Comparison of ENCODE assay signal across 9 cellular contexts in genomic region chr4:1309261-1310010, GRCh38. TPM values are rescaled to one million over a fixed set of nuclear protein-coding genes. Genes with fewer than 3 reads are reported as not detected.
DNase-seq lines count a peak whose midpoint lies in the region; ATAC-seq and TF ChIP-seq lines count a peak whose summit lies in the region.
"Had no signal": no experiment of that assay in that cellular context is flagged by ENCODE, and none has a peak within 500 bp of the region (broad histone marks: within the 10 kb centered on the region; RNA-seq: fewer than 3 reads in every experiment).

No MANE protein-coding gene starts in this region.

- H3K27me3 ChIP-seq in SJSA1 (replicated peaks) (no peaks in the 10 kb centered on the region), adipocyte (replicated peaks; ENCODE audit: control insufficient read depth, insufficient read depth, low read length) (no peaks in the 10 kb centered on the region), neutrophil (no peaks in the 10 kb centered on the region)

- intact Hi-C loops in Right ventricle myocardium inferior (cut with DNase I), result no loop called here

- TF ChIP-seq CTCF in neutrophil (IDR thresholded peaks at IDR 0.05), result peak; percentile 22

- H3K4me1 ChIP-seq in SJSA1 (replicated peaks) (peaks cover 21% of the 10 kb centered on the region), adipocyte (ENCODE audit: control insufficient read depth, insufficient read depth, low read length) (peaks cover 32% of the 10 kb centered on the region), neutrophil (ENCODE audit: control insufficient read depth in 1 of 2, insufficient read depth in 1 of 2, low read depth in 1 of 2, low read length in 1 of 2) (peaks cover 56 to 60% of the 10 kb centered on the region in 2 experiments)

- DNase-seq in ACHN (peak; percentile 88), SJSA1 (ENCODE audit: low read depth in 1 of 2, low spot score in 2 of 2) (peak; percentile 85 to 89), adipocyte (ENCODE audit: low read depth) (peak; percentile 95), Right ventricle myocardium inferior (ENCODE audit: missing footprints) (peak; percentile 91), superior temporal gyrus (ENCODE audit: extremely low spot score) (peak; percentile 87), 8988T (no peak)

- in situ Hi-C loops in ACHN (cut with HindIII; ENCODE audit: low pct_ligation_motif_present, low pct_unique_long_range_greater_than_20kb, low sequenced_read_pairs), result no loop called here

- peak; percentile 59 for ATAC-seq in GM21515 (IDR thresholded peaks at IDR 0.05; ENCODE audit: unreplicated experiment)
- ATAC-seq in Right ventricle myocardium inferior, result peak; percentile 97

- peak overlapping the region; percentile 37 for H3K4me3 ChIP-seq in SJSA1
- H3K4me3 ChIP-seq in adipocyte (ENCODE audit: low read length), result peak overlapping the region; percentile 82
- peak overlapping the region; percentile 54 to 60 for H3K4me3 ChIP-seq in neutrophil (ENCODE audit: low read depth in 1 of 2, low read length in 1 of 2)

- peaks cover 11% of the 10 kb centered on the region for H3K36me3 ChIP-seq in SJSA1
- peaks cover 31% of the 10 kb centered on the region for H3K36me3 ChIP-seq in adipocyte (ENCODE audit: control insufficient read depth, insufficient read depth, low read length, severe bottlenecking)
- H3K36me3 ChIP-seq in neutrophil, result peaks cover 34% of the 10 kb centered on the region

- H3K9me3 ChIP-seq in SJSA1 (replicated peaks) (no peaks in the 10 kb centered on the region), adipocyte (ENCODE audit: control insufficient read depth, low read length) (no peaks in the 10 kb centered on the region), neutrophil (no peaks in the 10 kb centered on the region)

- H3K27ac ChIP-seq in SJSA1 (peak overlapping the region; percentile 34), neutrophil (peak overlapping the region; percentile 87)
- H3K27ac ChIP-seq: C4-2B had no signal

- H3K9ac ChIP-seq in adipocyte (ENCODE audit: low read length), result peak overlapping the region; percentile 84

RNA-seq across cellular contexts. Expression of gene MAEA, which starts 19.7 kb away (rescaled TPM):
- 34.4 and 39.7 TPM in 2 replicates for total RNA-seq in SJSA1 (2014; rRNA removed; shearing (Covaris generic))
- 50.4 TPM for total RNA-seq in Right ventricle myocardium inferior

RNA-seq across cellular contexts. Expression of gene UVSSA, which starts 37.6 kb away (rescaled TPM):
- total RNA-seq in SJSA1 (2014; rRNA removed; shearing (Covaris generic)), result 2.5 and 4.0 TPM in 2 replicates
- total RNA-seq in Right ventricle myocardium inferior, result 6.5 TPM
